In genomic region chr11:123233280-123233977, GRCh38 we compare ENCODE assay signal across 9 cellular contexts. TPM values are rescaled to one million over a fixed set of nuclear protein-coding genes. Genes with fewer than 3 reads are reported as not detected.
DNase-seq lines count a peak whose midpoint lies in the region; ATAC-seq and TF ChIP-seq lines count a peak whose summit lies in the region.
"Had no signal": no experiment of that assay in that cellular context is flagged by ENCODE, and none has a peak within 500 bp of the region (broad histone marks: within the 10 kb centered on the region; RNA-seq: fewer than 3 reads in every experiment).

No MANE protein-coding gene starts in this region.

- intact Hi-C loops in vagina (cut with DNase I) (no loop called here), left colon (cut with DNase I, micrococcal nuclease) (no loop called here)

- H3K27me3 Mint-ChIP-seq in activated naive CD8-positive, alpha-beta T cell: peaks cover 2% of the 10 kb centered on the region

- TF ChIP-seq POLR2A in vagina (IDR thresholded peaks at IDR 0.05): no peak

- DNase-seq in ecto neural progenitor cell (ENCODE audit: low spot score): no peak
- DNase-seq in vagina (ENCODE audit: extremely low spot score in 2 of 2): no peak
- DNase-seq in left colon: no peak
- DNase-seq in AG08396 (ENCODE audit: low spot score): no peak

- H3K27ac ChIP-seq in ACC112 (ENCODE audit: low read depth, low read length) (peak overlapping the region; percentile 18), vagina (no peak overlapping the region)

- peaks cover 2% of the 10 kb centered on the region for H3K36me3 Mint-ChIP-seq in activated naive CD8-positive, alpha-beta T cell

- H3K27me3 ChIP-seq in ACC112 (ENCODE audit: insufficient read depth, low read length): no peaks in the 10 kb centered on the region
- H3K27me3 ChIP-seq in vagina: no peaks in the 10 kb centered on the region

- H3K27ac Mint-ChIP-seq in activated naive CD8-positive, alpha-beta T cell: peak overlapping the region; percentile 85
- H3K27ac Mint-ChIP-seq: dendritic cell treated with granulocyte-macrophage colony-stimulating factor and Interleukin-4, amounts not matched to agents 40 ng/mL and 50 ng/mL, for 4 days had no signal

- no peak for TF ChIP-seq CTCF in vagina (IDR thresholded peaks at IDR 0.05)

- H3K79me2 ChIP-seq in ACC112 (ENCODE audit: control insufficient read depth, insufficient read depth, low read length, unreplicated experiment): no peaks in the 10 kb centered on the region

- peak overlapping the region; percentile 31; the same call in 1 of the 2 replicates for H3K4me3 ChIP-seq in ACC112 (ENCODE audit: low read depth, low read length)
- no peak overlapping the region for H3K4me3 ChIP-seq in vagina

- ATAC-seq in GM18907 (IDR thresholded peaks at IDR 0.05; ENCODE audit: unreplicated experiment) (peak; percentile 98), HG02973 (IDR thresholded peaks at IDR 0.05; ENCODE audit: unreplicated experiment) (peak; percentile 98), left colon (no peak)

- H3K4me1 ChIP-seq in ACC112 (ENCODE audit: control insufficient read depth, insufficient read depth, low read length, unreplicated experiment) (peaks cover 35% of the 10 kb centered on the region), vagina (no peaks in the 10 kb centered on the region)

- H3K4me1 Mint-ChIP-seq in activated naive CD8-positive, alpha-beta T cell (ENCODE audit: low read depth): peaks cover 17% of the 10 kb centered on the region

- no peaks in the 10 kb centered on the region for H3K9me3 Mint-ChIP-seq in activated naive CD8-positive, alpha-beta T cell (ENCODE audit: low read depth)
- H3K9me3 Mint-ChIP-seq: dendritic cell treated with granulocyte-macrophage colony-stimulating factor and Interleukin-4, amounts not matched to agents 40 ng/mL and 50 ng/mL, for 4 days had no signal

- H3K9me3 ChIP-seq in vagina: no peaks in the 10 kb centered on the region

- peak overlapping the region; percentile 1 for H3K4me3 Mint-ChIP-seq in activated naive CD8-positive, alpha-beta T cell
- H3K4me3 Mint-ChIP-seq: dendritic cell treated with granulocyte-macrophage colony-stimulating factor and Interleukin-4, amounts not matched to agents 40 ng/mL and 50 ng/mL, for 4 days had no signal

- H3K36me3 ChIP-seq in ACC112 (ENCODE audit: insufficient read depth, low read length) (no peaks in the 10 kb centered on the region), vagina (no peaks in the 10 kb centered on the region)

- peak overlapping the region; percentile 86 for H2AFZ ChIP-seq in ACC112 (ENCODE audit: low read length, unreplicated experiment)

RNA-seq across cellular contexts. Expression of gene CLMP, which starts 38.4 kb away (rescaled TPM):
- total RNA-seq in vagina: 99.4 TPM
- 10 to 100 TPM in 1 of 2 donors, 1 to 10 TPM in 1; 6.7 to 13.2 TPM for total RNA-seq in left colon
